Comparison of ENCODE assay signal across 9 cellular contexts in genomic region chr18:22391571-22392359, GRCh38. TPM values are rescaled to one million over a fixed set of nuclear protein-coding genes. Genes with fewer than 3 reads are reported as not detected.
DNase-seq lines count a peak whose midpoint lies in the region; ATAC-seq, FAIRE-seq and TF ChIP-seq lines count a peak whose summit lies in the region.
"Had no signal": no experiment of that assay in that cellular context is flagged by ENCODE, and none has a peak within 500 bp of the region (broad histone marks: within the 10 kb centered on the region; RNA-seq: fewer than 3 reads in every experiment).

No MANE protein-coding gene starts in this region.

- H3K9me3 ChIP-seq in astrocyte (ENCODE audit: insufficient read depth, low read depth, low read length) (no peaks in the 10 kb centered on the region), neural progenitor cell (ENCODE audit: low read depth) (no peaks in the 10 kb centered on the region)

- H3K79me2 ChIP-seq in astrocyte (ENCODE audit: insufficient read depth, low read length) = no peaks in the 10 kb centered on the region
- no peaks in the 10 kb centered on the region for H3K79me2 ChIP-seq in neural progenitor cell (ENCODE audit: low read depth)

- H3K27ac ChIP-seq in astrocyte (ENCODE audit: low read depth, low read length) (peak overlapping the region; percentile 63), neural progenitor cell (no peak overlapping the region)

- no peaks in the 10 kb centered on the region for H3K27me3 ChIP-seq in astrocyte (ENCODE audit: insufficient read depth, low read length)
- H3K27me3 ChIP-seq in neural progenitor cell = no peaks in the 10 kb centered on the region

- peak overlapping the region; percentile 18 for H3K4me3 ChIP-seq in astrocyte (ENCODE audit: insufficient read depth, low read depth, low read length)
- H3K4me3 ChIP-seq in neural progenitor cell = no peak overlapping the region

- H3K27ac Mint-ChIP-seq in astrocyte (ENCODE audit: unreplicated experiment) (peak overlapping the region; percentile 43), neural progenitor cell (no peak overlapping the region)
- H3K27ac Mint-ChIP-seq: activated naive CD8-positive, alpha-beta T cell had no signal

- peak overlapping the region; percentile 44 for H3K9ac ChIP-seq in astrocyte (ENCODE audit: low read length)
- H3K9ac ChIP-seq in neural progenitor cell = no peak overlapping the region

- H3K27me3 Mint-ChIP-seq in astrocyte (ENCODE audit: low read depth, unreplicated experiment) (no peaks in the 10 kb centered on the region), neural progenitor cell (ENCODE audit: insufficient read depth, low read depth) (no peaks in the 10 kb centered on the region)

- H3K36me3 Mint-ChIP-seq in astrocyte (ENCODE audit: low read depth, unreplicated experiment) (no peaks in the 10 kb centered on the region), neural progenitor cell (no peaks in the 10 kb centered on the region)
- H3K36me3 Mint-ChIP-seq: activated naive CD8-positive, alpha-beta T cell had no signal

- DNase-seq in AG08396 (ENCODE audit: low spot score) (peak; percentile 55), HPDE6-E6E7 (ENCODE audit: extremely low spot score) (peak; percentile 72), astrocyte (ENCODE audit: low read depth) (peak; percentile 92), myocyte (ENCODE audit: low read depth) (peak; percentile 5), NCI-H1436 (lab: John Stamatoyannopoulos, UW) (no peak), neural progenitor cell (ENCODE audit: low spot score) (no peak)

- TF ChIP-seq CTCF in astrocyte (IDR thresholded peaks at IDR 0.05; ENCODE audit: insufficient read depth, low read depth, low read length) (no peak), neural progenitor cell (IDR thresholded peaks at IDR 0.05) (no peak)

- peak overlapping the region; percentile 45 for H3K4me2 ChIP-seq in astrocyte (ENCODE audit: low read length)
- H3K4me2 ChIP-seq in neural progenitor cell = no peak overlapping the region

- H3F3A ChIP-seq in neural progenitor cell (ENCODE audit: low read depth) = no peaks in the 10 kb centered on the region

- H3K4me1 ChIP-seq in astrocyte (ENCODE audit: insufficient read depth, low read length) (peaks cover 11% of the 10 kb centered on the region), neural progenitor cell (no peaks in the 10 kb centered on the region)

- H3K36me3 ChIP-seq in astrocyte (ENCODE audit: insufficient read depth, low read length) (no peaks in the 10 kb centered on the region), neural progenitor cell (no peaks in the 10 kb centered on the region)

- H3K4me3 Mint-ChIP-seq in astrocyte (ENCODE audit: unreplicated experiment) = no peak overlapping the region
- no peak overlapping the region for H3K4me3 Mint-ChIP-seq in neural progenitor cell
- H3K4me3 Mint-ChIP-seq: activated naive CD8-positive, alpha-beta T cell had no signal

- ATAC-seq in GM21390 (IDR thresholded peaks at IDR 0.05; ENCODE audit: unreplicated experiment) (no peak), GM18519 (IDR thresholded peaks at IDR 0.05; ENCODE audit: low FRiP score, unreplicated experiment) (no peak)

- H3K9me3 Mint-ChIP-seq in astrocyte (ENCODE audit: unreplicated experiment) = peaks cover 11% of the 10 kb centered on the region
- H3K9me3 Mint-ChIP-seq in neural progenitor cell = no peaks in the 10 kb centered on the region

- peak; percentile 56 for FAIRE-seq in astrocyte (lab: Jason Lieb, UNC)

- H4K20me1 ChIP-seq in astrocyte (ENCODE audit: insufficient read depth, low read length) (no peaks in the 10 kb centered on the region), neural progenitor cell (ENCODE audit: low read depth) (no peaks in the 10 kb centered on the region)

- H3K4me1 Mint-ChIP-seq in astrocyte (ENCODE audit: low read depth, unreplicated experiment) (peaks cover 4% of the 10 kb centered on the region), neural progenitor cell (no peaks in the 10 kb centered on the region)

- H2AFZ ChIP-seq in astrocyte (ENCODE audit: low read depth, low read length) = no peak overlapping the region
- H2AFZ ChIP-seq in neural progenitor cell (replicated peaks) = no peak overlapping the region

RNA-seq across cellular contexts. Expression of gene CTAGE1, which starts 25.9 kb away (rescaled TPM):
- 0.12 and 0.30 TPM in 2 replicates for total RNA-seq in astrocyte
- 0.05 TPM in 1 of 2 replicates, not detected in the other for total RNA-seq in myocyte
- not detected for polyA plus RNA-seq in myocyte (2012)
- not detected in 2 replicates for total RNA-seq in neural progenitor cell (ENCODE audit: low replicate concordance)

Comparison
In these comparisons a context has a peak if more than half of its experiments do, and no peak if none do; other contexts are left out.
1. DNase-seq: peak in AG08396 (single experiment), HPDE6-E6E7 (single experiment), astrocyte (single experiment) and myocyte (single experiment); none in NCI-H1436 (single experiment) and neural progenitor cell (single experiment).